In genomic region chr5:26416911-26417310, GRCh38 we compare ENCODE assay signal across 20 cellular contexts.
DNase-seq lines count a peak whose midpoint lies in the region; ATAC-seq, FAIRE-seq and TF ChIP-seq lines count a peak whose summit lies in the region.
"Had no signal": no experiment of that assay in that cellular context is flagged by ENCODE, and none has a peak within 500 bp of the region (broad histone marks: within the 10 kb centered on the region; RNA-seq: fewer than 3 reads in every experiment).

No MANE protein-coding gene starts in this region.

- H3K4me3 Mint-ChIP-seq in stimulated activated memory B cell treated with anti-CD40 and anti-IgM and Interleukin-4, amounts not matched to agents 10 μg/mL and 1 μg/mL and 100 μg/mL, for 72 hours, result no peak overlapping the region
- H3K4me3 Mint-ChIP-seq: CD4-positive, alpha-beta T cell had no signal

- H3K14ac ChIP-seq in neuronal stem cell (ENCODE audit: low read length), result peak overlapping the region; percentile 71

- H4K91ac ChIP-seq in neuronal stem cell (ENCODE audit: low read depth, low read length, poor library complexity), result no peak overlapping the region

- H3K27ac Mint-ChIP-seq in stimulated activated memory B cell treated with anti-CD40 and anti-IgM and Interleukin-4, amounts not matched to agents 10 μg/mL and 1 μg/mL and 100 μg/mL, for 72 hours, result no peak overlapping the region
- H3K27ac Mint-ChIP-seq: CD4-positive, alpha-beta T cell had no signal

- no peaks in the 10 kb centered on the region for H3K27me3 Mint-ChIP-seq in stimulated activated memory B cell treated with anti-CD40 and anti-IgM and Interleukin-4, amounts not matched to agents 10 μg/mL and 1 μg/mL and 100 μg/mL, for 72 hours
- H3K27me3 Mint-ChIP-seq: CD4-positive, alpha-beta T cell had no signal

- H3K36me3 ChIP-seq in Karpas-422 (ENCODE audit: insufficient read depth, low read length) (no peaks in the 10 kb centered on the region), kidney (ENCODE audit: control insufficient read depth in 1 of 2, insufficient read depth in 2 of 2, low read length in 2 of 2) (no peaks in the 10 kb centered on the region), neuronal stem cell (replicated peaks in 1 of 2; ENCODE audit: control insufficient read depth in 2 of 2, insufficient read depth in 2 of 2, low read length in 2 of 2) (no peaks in the 10 kb centered on the region)
- H3K36me3 ChIP-seq: HAP-1 had no signal

- DNase-seq in Karpas-422 (no peak), kidney (peak; percentile 57), neuronal stem cell (ENCODE audit: low spot score) (no peak), occipital lobe (lab: John Stamatoyannopoulos, UW) (no peak), NCI-H1048 (lab: John Stamatoyannopoulos, UW) (no peak)
- no peak for DNase-seq in activated T-cell treated with anti-CD3 and anti-CD28 coated beads, Interleukin-2, amount 50 U/mL, for 1 hour
- DNase-seq: AML-193; Caco-2; CD4-positive, alpha-beta T cell; GM23248 had no signal

- no peak for FAIRE-seq in kidney (lab: Jason Lieb, UNC)
- FAIRE-seq: A549, D721Med, G401.6, GM12891 had no signal

- H3K36me3 Mint-ChIP-seq in stimulated activated memory B cell treated with anti-CD40 and anti-IgM and Interleukin-4, amounts not matched to agents 10 μg/mL and 1 μg/mL and 100 μg/mL, for 72 hours, result no peaks in the 10 kb centered on the region

- H3K79me2 ChIP-seq in Karpas-422 (ENCODE audit: low read length), result no peaks in the 10 kb centered on the region

- H2BK120ac ChIP-seq in neuronal stem cell (ENCODE audit: low read depth, low read length), result no peak overlapping the region

- intact Hi-C loops in kidney (cut with DNase I), result no loop called here

- peak; percentile 45 for ATAC-seq in stimulated activated memory B cell treated with anti-CD40 and anti-IgM and Interleukin-4, amounts not matched to agents 10 μg/mL and 1 μg/mL and 100 μg/mL, for 72 hours
- no peak for ATAC-seq in HG02840 (IDR thresholded peaks at IDR 0.05; ENCODE audit: low FRiP score, unreplicated experiment)
- ATAC-seq: A549 had no signal

- H3K4ac ChIP-seq in neuronal stem cell (ENCODE audit: low read length), result no peak overlapping the region

- H3K27me3 ChIP-seq in Karpas-422 (ENCODE audit: low read length) (no peaks in the 10 kb centered on the region), neuronal stem cell (ENCODE audit: control insufficient read depth in 3 of 3, insufficient read depth in 3 of 3, low read depth in 1 of 3, low read length in 3 of 3) (no peaks in the 10 kb centered on the region)

- no peaks in the 10 kb centered on the region; the same call in 1 of the 2 replicates for H3K9me3 ChIP-seq in Karpas-422 (ENCODE audit: low read length)
- no peaks in the 10 kb centered on the region for H3K9me3 ChIP-seq in kidney (ENCODE audit: control insufficient read depth in 1 of 2, low read length in 2 of 2)
- no peaks in the 10 kb centered on the region for H3K9me3 ChIP-seq in neuronal stem cell (replicated peaks in 1 of 2; ENCODE audit: control insufficient read depth in 2 of 2, insufficient read depth in 1 of 2, low read depth in 1 of 2, low read length in 2 of 2)
- H3K9me3 ChIP-seq: A549, Caco-2, HAP-1 had no signal

- no peak for TF ChIP-seq CTCF in kidney (IDR thresholded peaks at IDR 0.05; ENCODE audit: borderline replicate concordance, extremely low read depth, insufficient read depth)

- peaks cover 3% of the 10 kb centered on the region for H3K9me3 Mint-ChIP-seq in stimulated activated memory B cell treated with anti-CD40 and anti-IgM and Interleukin-4, amounts not matched to agents 10 μg/mL and 1 μg/mL and 100 μg/mL, for 72 hours

- H3K27ac ChIP-seq in Karpas-422 (ENCODE audit: low read length) (no peak overlapping the region), kidney (ENCODE audit: low read depth in 2 of 2, low read length in 2 of 2) (no peak overlapping the region), neuronal stem cell (replicated peaks; ENCODE audit: low read length) (no peak overlapping the region)
- H3K27ac ChIP-seq: 22Rv1, A549, C4-2B, GM23248, HL-60 had no signal

- H3K4me1 Mint-ChIP-seq in stimulated activated memory B cell treated with anti-CD40 and anti-IgM and Interleukin-4, amounts not matched to agents 10 μg/mL and 1 μg/mL and 100 μg/mL, for 72 hours, result no peaks in the 10 kb centered on the region

- peak overlapping the region; percentile 82 for H4K8ac ChIP-seq in neuronal stem cell (ENCODE audit: low read depth, low read length)

- no peaks in the 10 kb centered on the region for H4K20me1 ChIP-seq in Karpas-422 (ENCODE audit: insufficient read depth, low read depth, low read length)

- no peak overlapping the region for H3K9ac ChIP-seq in Karpas-422 (ENCODE audit: low read length)
- no peak overlapping the region for H3K9ac ChIP-seq in kidney (ENCODE audit: low read length in 2 of 2)
- no peak overlapping the region for H3K9ac ChIP-seq in neuronal stem cell (ENCODE audit: low read depth, low read length, poor library complexity)
- H3K9ac ChIP-seq: GM23248 had no signal

- H2AK5ac ChIP-seq in neuronal stem cell (ENCODE audit: low read depth, low read length), result peak overlapping the region; percentile 46

- no peak overlapping the region for H3K4me2 ChIP-seq in Karpas-422 (ENCODE audit: low read depth, low read length, poor library complexity, severe bottlenecking)
- no peak overlapping the region for H3K4me2 ChIP-seq in neuronal stem cell (ENCODE audit: insufficient read depth, low read length, poor library complexity, severe bottlenecking)
- H3K4me2 ChIP-seq: A549 had no signal

- no peak overlapping the region for H2BK15ac ChIP-seq in neuronal stem cell (ENCODE audit: low read length)

- H3K18ac ChIP-seq in neuronal stem cell (ENCODE audit: low read length), result peak overlapping the region; percentile 48

- no peak overlapping the region for H3K23ac ChIP-seq in neuronal stem cell (ENCODE audit: low read depth, low read length, poor library complexity)

- no peaks in the 10 kb centered on the region for H3K79me1 ChIP-seq in neuronal stem cell (ENCODE audit: low read depth, low read length)

- H3K4me1 ChIP-seq in Karpas-422 (ENCODE audit: low read length), result no peaks in the 10 kb centered on the region
- H3K4me1 ChIP-seq in kidney (ENCODE audit: control insufficient read depth in 1 of 2, insufficient read depth in 1 of 2, low read depth in 1 of 2, low read length in 2 of 2), result no peaks in the 10 kb centered on the region
- H3K4me1 ChIP-seq in neuronal stem cell (ENCODE audit: control insufficient read depth in 2 of 2, insufficient read depth in 1 of 2, low read depth in 1 of 2, low read length in 2 of 2), result no peaks in the 10 kb centered on the region
- H3K4me1 ChIP-seq: A549, Caco-2, HAP-1 had no signal

- H2BK5ac ChIP-seq in neuronal stem cell (ENCODE audit: low read length), result no peak overlapping the region

- H2AFZ ChIP-seq in Karpas-422 (ENCODE audit: low read length) (peak overlapping the region; percentile 67; the same call in 1 of the 2 replicates), neuronal stem cell (ENCODE audit: low read length) (peak overlapping the region; percentile 45)
- H2AFZ ChIP-seq: GM23248 had no signal

- no peaks in the 10 kb centered on the region for H3K9me2 ChIP-seq in Karpas-422 (replicated peaks; ENCODE audit: insufficient read depth, low read length)

- H3K4me3 ChIP-seq in Karpas-422 (ENCODE audit: low read length), result no peak overlapping the region
- H3K4me3 ChIP-seq in kidney (ENCODE audit: low read length in 2 of 2), result no peak overlapping the region
- H3K4me3 ChIP-seq in neuronal stem cell (ENCODE audit: low read length in 2 of 2), result peak overlapping the region in 1 of 2 donors; percentile 11
- H3K4me3 ChIP-seq: A549, GM23248, HAP-1 had no signal

- no peak overlapping the region for H2BK12ac ChIP-seq in neuronal stem cell (ENCODE audit: low read length)

- WGBS in neuronal stem cell (ENCODE audit: extremely low coverage in 2 of 2, insufficient read length in 2 of 2, insufficient replicate concordance in 1 of 2), 2 donors, result no CpG with 5 or more reads among the region's 5 CpGs
